ENCODE assay signal across 10 cellular contexts in the genomic region with DNA sequence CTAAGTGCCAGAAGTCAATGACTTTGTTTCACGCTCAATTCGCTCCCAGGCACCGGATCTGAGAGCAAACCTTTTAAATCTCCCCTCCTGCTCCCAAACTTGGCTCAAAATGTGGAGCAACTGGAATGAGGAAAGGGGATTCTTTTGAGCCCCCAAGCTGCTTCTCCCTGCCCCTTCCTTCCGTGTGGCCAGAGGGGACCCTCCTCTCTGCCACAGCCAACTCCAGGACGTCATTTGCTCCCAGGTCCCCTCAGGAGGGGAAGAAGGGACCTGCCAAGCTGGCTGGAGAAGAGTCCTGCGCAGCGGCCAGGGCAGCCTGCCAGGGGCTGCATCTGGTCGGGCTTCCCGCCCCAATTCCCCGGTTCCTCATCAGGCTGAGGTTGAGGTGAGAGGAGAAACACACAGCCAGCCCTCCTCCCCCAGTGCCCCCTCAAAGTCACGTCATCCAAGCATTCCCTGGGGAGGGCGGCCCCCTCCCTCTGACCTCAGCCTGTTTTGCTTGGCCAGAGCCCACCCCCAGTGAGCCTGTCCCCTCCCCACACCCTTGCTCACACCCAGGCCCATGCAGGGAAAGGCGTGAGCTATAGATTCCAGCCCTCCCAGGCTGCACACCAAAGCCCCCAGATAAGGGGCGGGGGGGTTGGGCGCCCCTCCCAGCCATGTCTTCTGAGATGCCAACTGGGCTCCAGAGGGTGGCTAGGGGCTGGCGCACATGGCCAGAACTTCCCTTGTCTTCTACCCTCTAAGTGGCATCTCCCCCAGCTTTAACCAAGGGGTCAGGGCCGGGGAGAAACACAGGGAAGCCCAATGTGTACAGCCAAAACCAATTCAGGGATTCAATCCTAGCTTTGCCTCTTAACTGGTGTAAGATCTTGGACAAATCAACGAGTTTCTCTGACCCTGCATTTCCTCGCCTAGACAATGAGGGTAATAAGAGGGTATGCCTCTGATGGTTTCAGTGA. TPM values are rescaled to one million over a fixed set of nuclear protein-coding genes. Genes with fewer than 3 reads are reported as not detected.
DNase-seq lines count a peak whose midpoint lies in the region; FAIRE-seq and TF ChIP-seq lines count a peak whose summit lies in the region.
"Had no signal": no experiment of that assay in that cellular context is flagged by ENCODE, and none has a peak within 500 bp of the region (broad histone marks: within the 10 kb centered on the region; RNA-seq: fewer than 3 reads in every experiment).

No MANE protein-coding gene starts in this region.

- intact Hi-C loops in kidney (cut with DNase I): no loop called here

- H3K4me1 ChIP-seq in kidney (ENCODE audit: control insufficient read depth in 1 of 2, insufficient read depth in 1 of 2, low read depth in 1 of 2, low read length in 2 of 2) (peaks cover 0 to 8% of the 10 kb centered on the region in 2 donors), stomach smooth muscle (ENCODE audit: control insufficient read depth, insufficient read depth, low read length) (peaks cover 35% of the 10 kb centered on the region), small intestine (ENCODE audit: control insufficient read depth in 2 of 2, insufficient read depth in 1 of 2, low read depth in 1 of 2, low read length in 1 of 2) (no peaks in the 10 kb centered on the region)

- H3K9me3 ChIP-seq in kidney (ENCODE audit: control insufficient read depth in 1 of 2, low read length in 2 of 2) (no peaks in the 10 kb centered on the region), stomach smooth muscle (ENCODE audit: control insufficient read depth in 2 of 2, low read length in 2 of 2) (no peaks in the 10 kb centered on the region), small intestine (ENCODE audit: control insufficient read depth, low read depth) (no peaks in the 10 kb centered on the region)

- no peak for TF ChIP-seq CTCF in brain microvascular endothelial cell (IDR thresholded peaks at IDR 0.05; ENCODE audit: low read depth, low read length, missing control alignments)
- TF ChIP-seq CTCF in kidney (IDR thresholded peaks at IDR 0.05; ENCODE audit: borderline replicate concordance, extremely low read depth, insufficient read depth): no peak

- DNase-seq in KBM-7: peak; percentile 36
- DNase-seq in brain microvascular endothelial cell: peak; percentile 11
- DNase-seq in kidney: peak; percentile 30
- DNase-seq in small intestine: no peak
- no peak for DNase-seq in stimulated activated naive CD4-positive, alpha-beta T cell (lab: John Stamatoyannopoulos, UW)
- no peak for DNase-seq in GM19239 (ENCODE audit: insufficient read length, low spot score)
- no peak for DNase-seq in globus pallidus (ENCODE audit: low spot score)
- DNase-seq: activated naive CD4-positive, alpha-beta T cell had no signal

- in situ Hi-C loops in KBM-7 (cut with MboI; ENCODE audit: low pct_unique_long_range_greater_than_20kb, low sequenced_read_pairs) (no loop called here), brain microvascular endothelial cell (cut with HindIII; ENCODE audit: low pct_ligation_motif_present, low sequenced_read_pairs) (no loop called here)

- H3K27ac ChIP-seq in brain microvascular endothelial cell (no peak overlapping the region), kidney (ENCODE audit: low read depth in 2 of 2, low read length in 2 of 2) (no peak overlapping the region), stomach smooth muscle (ENCODE audit: low read length) (peak overlapping the region; percentile 31), small intestine (ENCODE audit: low read depth in 1 of 2, low read length in 1 of 2) (peak overlapping the region in 1 of 2 donors; percentile 28)

- H3K36me3 ChIP-seq in brain microvascular endothelial cell (replicated peaks) (no peaks in the 10 kb centered on the region), kidney (ENCODE audit: control insufficient read depth in 1 of 2, insufficient read depth in 2 of 2, low read length in 2 of 2) (no peaks in the 10 kb centered on the region), stomach smooth muscle (ENCODE audit: control insufficient read depth in 2 of 2, insufficient read depth in 2 of 2, low read length in 2 of 2) (no peaks in the 10 kb centered on the region), small intestine (ENCODE audit: control insufficient read depth in 2 of 2, insufficient read depth in 2 of 2, low read length in 2 of 2) (no peaks in the 10 kb centered on the region)

- H3K4me3 ChIP-seq in brain microvascular endothelial cell (ENCODE audit: low read depth, low read length) (no peak overlapping the region), kidney (ENCODE audit: low read length in 2 of 2) (no peak overlapping the region), stomach smooth muscle (ENCODE audit: low read length in 2 of 2) (peak overlapping the region in 1 of 2 donors; percentile 58), small intestine (ENCODE audit: low read depth in 1 of 2, low read length in 2 of 2) (no peak overlapping the region)

- 50 to 67% (median 64%) methylated on average over 18 to 19 of the region's 19 CpGs for WGBS in small intestine, 3 donors

- H3K27me3 ChIP-seq in brain microvascular endothelial cell (replicated peaks) (no peaks in the 10 kb centered on the region), stomach smooth muscle (ENCODE audit: control insufficient read depth in 1 of 2, insufficient read depth in 2 of 2, low read length in 2 of 2) (no peaks in the 10 kb centered on the region), small intestine (ENCODE audit: control insufficient read depth in 2 of 2, insufficient read depth in 2 of 2, low read length in 2 of 2) (no peaks in the 10 kb centered on the region)

- no peak for FAIRE-seq in kidney (lab: Jason Lieb, UNC)
- no peak for FAIRE-seq in small intestine (lab: Jason Lieb, UNC)
- FAIRE-seq in GM19239 (lab: Jason Lieb, UNC): no peak
- FAIRE-seq: G401.6 had no signal

- H3K9ac ChIP-seq in kidney (ENCODE audit: low read length in 2 of 2) (no peak overlapping the region), stomach smooth muscle (ENCODE audit: low read length in 2 of 2) (peak overlapping the region in 1 of 2 donors; percentile 51)

RNA-seq across cellular contexts. Expression of a gene that starts 35.0 kb away (rescaled TPM):
- 20.1 TPM for total RNA-seq in kidney
- polyA plus RNA-seq in kidney (ENCODE audit: insufficient read depth, low read depth, low replicate concordance) (2.4 TPM), small intestine (1 to 10 TPM; 2.2 to 9.1 (median 8.4) TPM)

Comparison
In these comparisons a context has a peak if more than half of its experiments do, and no peak if none do; other contexts are left out.
1. DNase-seq: peak in KBM-7 (single experiment), brain microvascular endothelial cell (single experiment) and kidney (single experiment); none in small intestine (single experiment), stimulated activated naive CD4-positive, alpha-beta T cell (0 of 6), GM19239 (single experiment) and globus pallidus (single experiment).